1 cellular context compared by ENCODE assay signal in the genomic region with DNA sequence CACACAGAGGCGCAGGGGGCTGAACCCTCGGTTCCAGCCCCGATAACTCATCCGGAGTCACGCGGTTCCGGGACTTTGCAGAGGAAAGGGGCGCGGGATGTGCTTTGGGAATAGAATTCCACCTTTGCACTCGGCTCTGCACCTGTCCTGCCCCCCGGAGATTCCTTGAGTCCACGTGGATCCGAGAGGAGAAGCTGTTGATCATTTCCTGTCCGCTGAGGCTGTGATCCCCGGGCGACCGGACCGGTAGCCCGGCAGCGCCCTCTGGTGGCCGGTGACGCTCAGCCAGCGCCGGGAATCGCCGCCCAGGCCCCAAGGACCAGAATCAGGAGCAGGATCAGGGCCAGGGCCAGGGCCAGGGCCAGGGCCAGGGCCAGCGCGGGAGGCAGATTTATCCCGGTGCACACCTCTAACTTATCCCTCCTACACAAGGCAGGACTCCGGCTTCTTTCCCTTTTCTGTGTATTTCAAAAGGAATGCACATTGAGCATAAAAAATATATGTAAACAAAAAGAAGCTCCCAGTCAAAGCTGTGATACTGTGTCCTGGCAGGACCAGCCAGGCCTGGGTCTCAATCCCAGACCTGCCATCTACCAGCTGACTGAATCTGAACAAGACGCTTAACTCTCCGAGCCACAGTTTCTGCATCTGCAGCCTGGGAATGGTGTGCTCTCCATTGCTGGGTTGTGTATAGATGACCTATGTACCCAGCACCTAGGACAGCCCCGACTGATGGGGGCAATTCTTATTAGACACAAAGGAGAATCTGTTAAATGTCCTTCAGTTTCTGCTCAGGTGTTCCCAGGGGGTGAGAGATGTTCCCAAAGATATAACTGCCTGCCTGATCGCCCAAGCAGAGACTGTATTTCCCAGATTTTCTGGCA.
TF ChIP-seq lines count a peak whose summit lies in the region.

No MANE protein-coding gene starts in this region.

TF ChIP-seq in HepG2, 621 proteins besides CTCF, POLR2A, EP300 and RAD21 (continued from another document and continues in another):
- TF ChIP-seq ATF4 (CRISPR knock-in tag; IDR thresholded peaks at IDR 0.05), result no peak
- peak; percentile 72 for TF ChIP-seq PHF5A (CRISPR knock-in tag; IDR thresholded peaks at IDR 0.05; ENCODE audit: low read depth, unreplicated experiment)
- TF ChIP-seq ZNF484 (CRISPR knock-in tag; IDR thresholded peaks at IDR 0.05; ENCODE audit: borderline replicate concordance, low read depth), result 0 out of 2 replicates have a peak, but pooled peaks have one; percentile 33
- peak; percentile 88 for TF ChIP-seq MAX (IDR thresholded peaks at IDR 0.05)
- TF ChIP-seq KDM4B (CRISPR knock-in tag; IDR thresholded peaks at IDR 0.05), result 0 out of 2 replicates have a peak, but pooled peaks have one; percentile 50
- TF ChIP-seq CSRNP1 (CRISPR knock-in tag; IDR thresholded peaks at IDR 0.05), result 0 out of 2 replicates have a peak, but pooled peaks have one; percentile 27
- no peak for TF ChIP-seq AKNA (CRISPR knock-in tag; IDR thresholded peaks at IDR 0.05; ENCODE audit: borderline replicate concordance)
- no peak for TF ChIP-seq ZNF619 (CRISPR knock-in tag; IDR thresholded peaks at IDR 0.05)
- peak; percentile 78 for TF ChIP-seq ZGPAT (CRISPR knock-in tag; IDR thresholded peaks at IDR 0.05)
- peak in 1 of 2 experiments; percentile 86 for TF ChIP-seq REST (IDR thresholded peaks at IDR 0.05; ENCODE audit: borderline replicate concordance in 1 of 2, low read depth in 1 of 2, low read length in 2 of 2)
- 0 out of 2 replicates have a peak, but pooled peaks have one; percentile 56 for TF ChIP-seq HDAC1 (CRISPR knock-in tag; IDR thresholded peaks at IDR 0.05)
- peak; percentile 45; the same call in 1 of the 2 replicates for TF ChIP-seq PHF20 (CRISPR knock-in tag; IDR thresholded peaks at IDR 0.05)
- TF ChIP-seq, protein P1, sequence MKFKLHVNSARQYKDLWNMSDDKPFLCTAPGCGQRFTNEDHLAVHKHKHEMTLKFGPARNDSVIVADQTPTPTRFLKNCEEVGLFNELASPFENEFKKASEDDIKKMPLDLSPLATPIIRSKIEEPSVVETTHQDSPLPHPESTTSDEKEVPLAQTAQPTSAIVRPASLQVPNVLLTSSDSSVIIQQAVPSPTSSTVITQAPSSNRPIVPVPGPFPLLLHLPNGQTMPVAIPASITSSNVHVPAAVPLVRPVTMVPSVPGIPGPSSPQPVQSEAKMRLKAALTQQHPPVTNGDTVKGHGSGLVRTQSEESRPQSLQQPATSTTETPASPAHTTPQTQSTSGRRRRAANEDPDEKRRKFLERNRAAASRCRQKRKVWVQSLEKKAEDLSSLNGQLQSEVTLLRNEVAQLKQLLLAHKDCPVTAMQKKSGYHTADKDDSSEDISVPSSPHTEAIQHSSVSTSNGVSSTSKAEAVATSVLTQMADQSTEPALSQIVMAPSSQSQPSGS (CRISPR knock-in tag; IDR thresholded peaks at IDR 0.05), result peak; percentile 57; the same call in 1 of the 2 replicates
- TF ChIP-seq CEBPB (IDR thresholded peaks at IDR 0.05; ENCODE audit: borderline replicate concordance, low read depth, low read length), result no peak
- peak; percentile 13; the same call in 1 of the 2 replicates for TF ChIP-seq NR2F2 (IDR thresholded peaks at IDR 0.05; ENCODE audit: borderline replicate concordance, low read depth)
- no peak for TF ChIP-seq TBX3 (IDR thresholded peaks at IDR 0.05; ENCODE audit: borderline replicate concordance)
- peak; percentile 90; the same call in 1 of the 2 replicates for TF ChIP-seq ZNF124 (CRISPR knock-in tag; IDR thresholded peaks at IDR 0.05)
- TF ChIP-seq PTBP1 (IDR thresholded peaks at IDR 0.05; ENCODE audit: low read depth, low read length, poor library complexity, severe bottlenecking), result peak; percentile 55
- TF ChIP-seq, protein P2, sequence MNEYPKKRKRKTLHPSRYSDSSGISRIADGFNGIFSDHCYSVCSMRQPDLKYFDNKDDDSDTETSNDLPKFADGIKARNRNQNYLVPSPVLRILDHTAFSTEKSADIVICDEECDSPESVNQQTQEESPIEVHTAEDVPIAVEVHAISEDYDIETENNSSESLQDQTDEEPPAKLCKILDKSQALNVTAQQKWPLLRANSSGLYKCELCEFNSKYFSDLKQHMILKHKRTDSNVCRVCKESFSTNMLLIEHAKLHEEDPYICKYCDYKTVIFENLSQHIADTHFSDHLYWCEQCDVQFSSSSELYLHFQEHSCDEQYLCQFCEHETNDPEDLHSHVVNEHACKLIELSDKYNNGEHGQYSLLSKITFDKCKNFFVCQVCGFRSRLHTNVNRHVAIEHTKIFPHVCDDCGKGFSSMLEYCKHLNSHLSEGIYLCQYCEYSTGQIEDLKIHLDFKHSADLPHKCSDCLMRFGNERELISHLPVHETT (CRISPR knock-in tag; conservative IDR thresholded peaks at IDR 0.05), result 0 out of 2 replicates have a peak, but pooled peaks have one; percentile 28
- TF ChIP-seq YY1 (IDR thresholded peaks at IDR 0.05; ENCODE audit: insufficient read depth, insufficient replicate concordance, low read depth, low read length), result peak; percentile 76
- TF ChIP-seq, protein P3, sequence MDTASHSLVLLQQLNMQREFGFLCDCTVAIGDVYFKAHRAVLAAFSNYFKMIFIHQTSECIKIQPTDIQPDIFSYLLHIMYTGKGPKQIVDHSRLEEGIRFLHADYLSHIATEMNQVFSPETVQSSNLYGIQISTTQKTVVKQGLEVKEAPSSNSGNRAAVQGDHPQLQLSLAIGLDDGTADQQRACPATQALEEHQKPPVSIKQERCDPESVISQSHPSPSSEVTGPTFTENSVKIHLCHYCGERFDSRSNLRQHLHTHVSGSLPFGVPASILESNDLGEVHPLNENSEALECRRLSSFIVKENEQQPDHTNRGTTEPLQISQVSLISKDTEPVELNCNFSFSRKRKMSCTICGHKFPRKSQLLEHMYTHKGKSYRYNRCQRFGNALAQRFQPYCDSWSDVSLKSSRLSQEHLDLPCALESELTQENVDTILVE (CRISPR knock-in tag; IDR thresholded peaks at IDR 0.05), result 0 out of 2 replicates have a peak, but pooled peaks have one; percentile 32
- TF ChIP-seq CREB1 (IDR thresholded peaks at IDR 0.05), result peak; percentile 31; the same call in 1 of the 2 replicates
- no peak for TF ChIP-seq CREB1 (CRISPR knock-in tag; IDR thresholded peaks at IDR 0.05)
- TF ChIP-seq ZNF256 (CRISPR knock-in tag; conservative IDR thresholded peaks at IDR 0.05), result no peak
- TF ChIP-seq KDM3A (CRISPR knock-in tag; IDR thresholded peaks at IDR 0.05; ENCODE audit: low read depth), result peak; percentile 95; the same call in 1 of the 2 replicates
- TF ChIP-seq, protein P4, sequence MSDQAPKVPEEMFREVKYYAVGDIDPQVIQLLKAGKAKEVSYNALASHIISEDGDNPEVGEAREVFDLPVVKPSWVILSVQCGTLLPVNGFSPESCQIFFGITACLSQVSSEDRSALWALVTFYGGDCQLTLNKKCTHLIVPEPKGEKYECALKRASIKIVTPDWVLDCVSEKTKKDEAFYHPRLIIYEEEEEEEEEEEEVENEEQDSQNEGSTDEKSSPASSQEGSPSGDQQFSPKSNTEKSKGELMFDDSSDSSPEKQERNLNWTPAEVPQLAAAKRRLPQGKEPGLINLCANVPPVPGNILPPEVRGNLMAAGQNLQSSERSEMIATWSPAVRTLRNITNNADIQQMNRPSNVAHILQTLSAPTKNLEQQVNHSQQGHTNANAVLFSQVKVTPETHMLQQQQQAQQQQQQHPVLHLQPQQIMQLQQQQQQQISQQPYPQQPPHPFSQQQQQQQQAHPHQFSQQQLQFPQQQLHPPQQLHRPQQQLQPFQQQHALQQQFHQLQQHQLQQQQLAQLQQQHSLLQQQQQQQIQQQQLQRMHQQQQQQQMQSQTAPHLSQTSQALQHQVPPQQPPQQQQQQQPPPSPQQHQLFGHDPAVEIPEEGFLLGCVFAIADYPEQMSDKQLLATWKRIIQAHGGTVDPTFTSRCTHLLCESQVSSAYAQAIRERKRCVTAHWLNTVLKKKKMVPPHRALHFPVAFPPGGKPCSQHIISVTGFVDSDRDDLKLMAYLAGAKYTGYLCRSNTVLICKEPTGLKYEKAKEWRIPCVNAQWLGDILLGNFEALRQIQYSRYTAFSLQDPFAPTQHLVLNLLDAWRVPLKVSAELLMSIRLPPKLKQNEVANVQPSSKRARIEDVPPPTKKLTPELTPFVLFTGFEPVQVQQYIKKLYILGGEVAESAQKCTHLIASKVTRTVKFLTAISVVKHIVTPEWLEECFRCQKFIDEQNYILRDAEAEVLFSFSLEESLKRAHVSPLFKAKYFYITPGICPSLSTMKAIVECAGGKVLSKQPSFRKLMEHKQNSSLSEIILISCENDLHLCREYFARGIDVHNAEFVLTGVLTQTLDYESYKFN (CRISPR knock-in tag; conservative IDR thresholded peaks at IDR 0.05), result peak; percentile 52
- 0 out of 2 replicates have a peak, but pooled peaks have one; percentile 41 for TF ChIP-seq ZNF747 (CRISPR knock-in tag; IDR thresholded peaks at IDR 0.05; ENCODE audit: borderline replicate concordance)
